ENCODE assay signal across 8 cellular contexts in the genomic region with DNA sequence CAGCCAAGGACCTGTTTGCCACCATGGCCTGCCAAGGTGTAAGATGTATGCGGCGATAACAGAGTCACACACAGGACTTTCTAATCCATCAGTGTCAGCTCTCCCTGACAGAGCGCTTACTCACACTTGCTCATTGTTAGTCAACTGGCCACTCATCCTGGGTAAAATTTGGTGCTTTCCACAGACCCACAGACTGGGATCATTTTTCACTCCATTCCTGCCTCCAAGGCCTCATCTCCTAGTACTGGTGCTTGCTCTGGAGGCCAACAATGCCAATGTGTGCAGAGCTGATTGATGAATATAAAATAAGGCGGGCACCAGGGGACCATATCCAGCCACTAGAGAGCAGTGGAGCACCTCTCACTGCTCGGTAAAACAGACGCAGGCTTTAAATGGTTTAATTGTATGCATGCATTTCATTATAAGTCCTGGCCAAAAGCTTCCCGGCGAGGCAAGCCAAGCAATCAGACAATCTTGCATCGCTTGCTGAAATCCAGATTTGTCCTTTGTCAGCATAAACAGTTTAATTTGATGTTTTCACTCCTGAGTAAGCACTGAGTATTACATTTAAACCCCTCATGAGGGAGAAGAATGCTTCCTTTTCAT. TPM values are rescaled to one million over a fixed set of nuclear protein-coding genes. Genes with fewer than 3 reads are reported as not detected.
DNase-seq lines count a peak whose midpoint lies in the region; ATAC-seq lines count a peak whose summit lies in the region.

No MANE protein-coding gene starts in this region.

- POLR2A ChIA-PET in activated CD4-positive, alpha-beta T cell treated with anti-CD3 and anti-CD28 coated beads for 36 hours (lab: Charles Lee), result no interaction called here
- POLR2A ChIA-PET in activated CD8-positive, alpha-beta T cell treated with anti-CD3 and anti-CD28 coated beads, Interleukin-2, amount 10 ng/mL, durations not matched to agents 7 days and 5 days (lab: Charles Lee), result interaction anchor here (1.1 kb wide), 1 partner anchor 267 kb away, joined by 3 read pairs; no protein-coding TSS in a partner anchor

- intact Hi-C loops in activated CD4-positive, alpha-beta T cell treated with anti-CD3 and anti-CD28 coated beads for 36 hours (cut with DNase I, micrococcal nuclease), result loop anchor here in 1 of 2 experiments (5.0 kb wide), 1 partner anchor 266 kb away; no protein-coding TSS in a partner anchor

- peak; percentile 60 for ATAC-seq in activated CD4-positive, alpha-beta T cell treated with anti-CD3 and anti-CD28 coated beads for 36 hours
- ATAC-seq in activated CD8-positive, alpha-beta T cell treated with anti-CD3 and anti-CD28 coated beads, Interleukin-2, amount 10 ng/mL, durations not matched to agents 7 days and 5 days, result no peak
- no peak for ATAC-seq in HG02885 (IDR thresholded peaks at IDR 0.05; ENCODE audit: poor library complexity, unreplicated experiment)

- no peak overlapping the region for H3K27ac Mint-ChIP-seq in activated CD4-positive, alpha-beta T cell treated with anti-CD3 and anti-CD28 coated beads for 36 hours
- H3K27ac Mint-ChIP-seq in activated CD8-positive, alpha-beta T cell treated with anti-CD3 and anti-CD28 coated beads, Interleukin-2, amount 10 ng/mL, durations not matched to agents 7 days and 5 days, result no peak overlapping the region

- CTCF ChIA-PET in activated CD4-positive, alpha-beta T cell treated with anti-CD3 and anti-CD28 coated beads for 36 hours (lab: Charles Lee), result interaction anchor here (0.6 to 2.8 kb wide), 7 partner anchors 9 to 270 kb away, joined by 3 to 9 read pairs (median 4); no protein-coding TSS in a partner anchor
- CTCF ChIA-PET in activated CD8-positive, alpha-beta T cell treated with anti-CD3 and anti-CD28 coated beads, Interleukin-2, amount 10 ng/mL, durations not matched to agents 7 days and 5 days (lab: Charles Lee), result interaction anchor here (0.8 to 3.8 kb wide), 5 partner anchors 15 to 266 kb away, joined by 3 to 15 read pairs (median 5); no protein-coding TSS in a partner anchor

- no peak overlapping the region for H3K4me3 Mint-ChIP-seq in activated CD4-positive, alpha-beta T cell treated with anti-CD3 and anti-CD28 coated beads for 36 hours
- no peak overlapping the region for H3K4me3 Mint-ChIP-seq in activated CD8-positive, alpha-beta T cell treated with anti-CD3 and anti-CD28 coated beads, Interleukin-2, amount 10 ng/mL, durations not matched to agents 7 days and 5 days

- no peaks in the 10 kb centered on the region for H3K27me3 Mint-ChIP-seq in activated CD4-positive, alpha-beta T cell treated with anti-CD3 and anti-CD28 coated beads for 36 hours
- H3K27me3 Mint-ChIP-seq in activated CD8-positive, alpha-beta T cell treated with anti-CD3 and anti-CD28 coated beads, Interleukin-2, amount 10 ng/mL, durations not matched to agents 7 days and 5 days (ENCODE audit: low read depth), result no peaks in the 10 kb centered on the region

- H3K36me3 Mint-ChIP-seq in activated CD4-positive, alpha-beta T cell treated with anti-CD3 and anti-CD28 coated beads for 36 hours (ENCODE audit: low read depth), result peaks cover 6% of the 10 kb centered on the region
- H3K36me3 Mint-ChIP-seq in activated CD8-positive, alpha-beta T cell treated with anti-CD3 and anti-CD28 coated beads, Interleukin-2, amount 10 ng/mL, durations not matched to agents 7 days and 5 days (ENCODE audit: low read depth), result peaks cover 15% of the 10 kb centered on the region

- H3K9me3 Mint-ChIP-seq in activated CD4-positive, alpha-beta T cell treated with anti-CD3 and anti-CD28 coated beads for 36 hours (ENCODE audit: low read depth), result no peaks in the 10 kb centered on the region
- no peaks in the 10 kb centered on the region for H3K9me3 Mint-ChIP-seq in activated CD8-positive, alpha-beta T cell treated with anti-CD3 and anti-CD28 coated beads, Interleukin-2, amount 10 ng/mL, durations not matched to agents 7 days and 5 days (ENCODE audit: insufficient read depth)

- peaks cover 60% of the 10 kb centered on the region for H3K4me1 Mint-ChIP-seq in activated CD4-positive, alpha-beta T cell treated with anti-CD3 and anti-CD28 coated beads for 36 hours
- H3K4me1 Mint-ChIP-seq in activated CD8-positive, alpha-beta T cell treated with anti-CD3 and anti-CD28 coated beads, Interleukin-2, amount 10 ng/mL, durations not matched to agents 7 days and 5 days (ENCODE audit: low read depth), result peaks cover 31% of the 10 kb centered on the region

- peak; percentile 30 for DNase-seq in activated CD4-positive, alpha-beta T cell treated with anti-CD3 and anti-CD28 coated beads for 36 hours
- DNase-seq in activated CD4-positive, alpha-beta T cell treated with anti-CD3 and anti-CD28 coated beads, Interleukin-2, amount 50 U/mL, for 4 hours, result no peak
- DNase-seq in NCI-H526 treated with DMSO at 0.1 percent for 48 hours (lab: John Stamatoyannopoulos, UW) (peak; percentile 1), dermis blood vessel endothelial cell (peak; percentile 75), non-pigmented ciliary epithelial cell (ENCODE audit: low read depth) (peak; percentile 55), mucosa of gallbladder (ENCODE audit: low spot score) (no peak)
- DNase-seq in activated CD8-positive, alpha-beta T cell treated with anti-CD3 and anti-CD28 coated beads, Interleukin-2, amount 10 ng/mL, durations not matched to agents 7 days and 5 days, result no peak

RNA-seq across cellular contexts. Expression of gene PSMB7, which starts 22.3 kb away (rescaled TPM):
- total RNA-seq in activated CD4-positive, alpha-beta T cell treated with anti-CD3 and anti-CD28 coated beads for 36 hours, result 100 to 1,000 TPM; 143 to 164 TPM
- total RNA-seq in dermis blood vessel endothelial cell (180 and 183 TPM in 2 replicates), mucosa of gallbladder (86.1 TPM)
- total RNA-seq in activated CD8-positive, alpha-beta T cell treated with anti-CD3 and anti-CD28 coated beads, Interleukin-2, amount 10 ng/mL, durations not matched to agents 7 days and 5 days, result 100 to 1,000 TPM; 114 to 119 TPM

RNA-seq across cellular contexts. Expression of gene ADGRD2, which starts 57.3 kb away (rescaled TPM):
- total RNA-seq in activated CD4-positive, alpha-beta T cell treated with anti-CD3 and anti-CD28 coated beads for 36 hours, result not detected
- total RNA-seq in dermis blood vessel endothelial cell, result not detected in 2 replicates
- not detected for total RNA-seq in activated CD8-positive, alpha-beta T cell treated with anti-CD3 and anti-CD28 coated beads, Interleukin-2, amount 10 ng/mL, durations not matched to agents 7 days and 5 days
- total RNA-seq in mucosa of gallbladder, result not detected

Comparison
In these comparisons a context has a peak if more than half of its experiments do, and no peak if none do; other contexts are left out.
1. DNase-seq: peak in activated CD4-positive, alpha-beta T cell treated with anti-CD3 and anti-CD28 coated beads for 36 hours (single experiment), NCI-H526 treated with DMSO at 0.1 percent for 48 hours (single experiment), dermis blood vessel endothelial cell (single experiment) and non-pigmented ciliary epithelial cell (single experiment); none in activated CD4-positive, alpha-beta T cell treated with anti-CD3 and anti-CD28 coated beads, Interleukin-2, amount 50 U/mL, for 4 hours (0 of 2), activated CD8-positive, alpha-beta T cell treated with anti-CD3 and anti-CD28 coated beads, Interleukin-2, amount 10 ng/mL, durations not matched to agents 7 days and 5 days (single experiment) and mucosa of gallbladder (single experiment).